ENCODE assay signal across 2 cellular contexts in genomic region chr9:134842321-134842720, GRCh38.
TF ChIP-seq lines count a peak whose summit lies in the region.

No MANE protein-coding gene starts in this region.

TF ChIP-seq in IMR-90, 13 proteins besides CTCF, POLR2A, EP300 and RAD21:
- TF ChIP-seq BHLHE40 (IDR thresholded peaks at IDR 0.05; ENCODE audit: low read depth, low read length) (no peak), SMC3 (IDR thresholded peaks at IDR 0.05; ENCODE audit: low read depth, low read length) (no peak)

TF ChIP-seq in H1, 55 proteins besides CTCF, POLR2A, EP300 and RAD21:
- no peak for TF ChIP-seq RXRA (IDR thresholded peaks at IDR 0.05; ENCODE audit: insufficient read depth, low read depth, low read length)
- TF ChIP-seq KDM5A (IDR thresholded peaks at IDR 0.05; ENCODE audit: low read length) = no peak
- TF ChIP-seq SIX5 (IDR thresholded peaks at IDR 0.05; ENCODE audit: low read depth, low read length) = no peak
- no peak for TF ChIP-seq KDM1A (IDR thresholded peaks at IDR 0.05; ENCODE audit: borderline replicate concordance, low read length)
- TF ChIP-seq CTBP2 (IDR thresholded peaks at IDR 0.05; ENCODE audit: borderline replicate concordance, insufficient read depth, insufficient read length, low read length) = no peak
- no peak for TF ChIP-seq SP1 (IDR thresholded peaks at IDR 0.05; ENCODE audit: low read depth, low read length)
- no peak for TF ChIP-seq TCF12 (IDR thresholded peaks at IDR 0.05; ENCODE audit: low read depth, low read length)
- no peak for TF ChIP-seq YY1 (IDR thresholded peaks at IDR 0.05; ENCODE audit: low read depth, low read length)
TF ChIP-seq in H1: peak in this region for 0.
